8 cellular contexts compared by ENCODE assay signal in the genomic region with DNA sequence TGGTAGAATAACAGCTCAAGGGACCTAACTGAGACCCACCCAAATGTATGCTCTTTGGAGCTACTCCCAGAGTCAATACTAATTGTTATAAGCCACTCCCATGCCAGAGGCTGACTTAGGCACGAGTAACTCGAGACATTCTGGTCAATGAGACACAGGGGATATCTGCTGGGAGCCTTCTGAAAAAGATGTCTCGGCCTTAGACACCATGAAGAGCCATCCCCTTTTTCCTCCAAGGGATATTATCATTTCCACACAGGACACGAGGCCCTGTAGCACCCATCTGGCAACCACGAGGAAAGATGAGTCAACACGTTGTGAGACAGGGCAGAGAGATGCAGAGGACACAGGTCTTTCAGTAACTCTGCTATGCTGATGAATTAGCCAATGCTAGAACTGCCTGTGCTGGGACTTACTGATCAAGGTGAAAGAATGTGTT. TPM values are rescaled to one million over a fixed set of nuclear protein-coding genes. Genes with fewer than 3 reads are reported as not detected.
DNase-seq lines count a peak whose midpoint lies in the region; ATAC-seq and TF ChIP-seq lines count a peak whose summit lies in the region.

No MANE protein-coding gene starts in this region.

- no peak for TF ChIP-seq POLR2A in prostate gland (IDR thresholded peaks at IDR 0.05)

- H3K9me3 ChIP-seq in prostate gland: no peaks in the 10 kb centered on the region

- peak; percentile 89 for DNase-seq in GM03348 (ENCODE audit: low spot score)
- DNase-seq in NCI-H82 treated with DMSO at 0.1 percent for 48 hours (lab: John Stamatoyannopoulos, UW; ENCODE audit: unreplicated experiment): peak; percentile 33
- DNase-seq in prostate gland (ENCODE audit: low spot score): no peak
- no peak for DNase-seq in NCI-H1930 (lab: John Stamatoyannopoulos, UW)

- WGBS in prostate gland: 29% methylated on average over 6 of the region's 6 CpGs

- H3K4me3 ChIP-seq in prostate gland: no peak overlapping the region

- intact Hi-C loops in dendritic cell treated with granulocyte-macrophage colony-stimulating factor and Interleukin-4, amounts not matched to agents 40 ng/mL and 50 ng/mL, for 4 days (cut with micrococcal nuclease): no loop called here
- intact Hi-C loops in prostate gland (cut with DNase I): loop anchor here (2.0 to 10.0 kb wide), 2 partner anchors 28 to 116 kb away; no protein-coding TSS in a partner anchor

- H3K36me3 ChIP-seq in prostate gland: no peaks in the 10 kb centered on the region

- H3K27ac ChIP-seq in prostate gland: peak overlapping the region; percentile 56 to 58

- peaks cover 29% of the 10 kb centered on the region for H3K4me1 ChIP-seq in prostate gland (replicated peaks)

- H3K27me3 Mint-ChIP-seq in dendritic cell treated with granulocyte-macrophage colony-stimulating factor and Interleukin-4, amounts not matched to agents 40 ng/mL and 50 ng/mL, for 4 days: no peaks in the 10 kb centered on the region

- peaks cover 50% of the 10 kb centered on the region for H3K4me1 Mint-ChIP-seq in dendritic cell treated with granulocyte-macrophage colony-stimulating factor and Interleukin-4, amounts not matched to agents 40 ng/mL and 50 ng/mL, for 4 days (ENCODE audit: low read depth)

- H3K27me3 ChIP-seq in prostate gland (replicated peaks; ENCODE audit: insufficient read depth): no peaks in the 10 kb centered on the region

- peak overlapping the region; percentile 54 for H3K27ac Mint-ChIP-seq in dendritic cell treated with granulocyte-macrophage colony-stimulating factor and Interleukin-4, amounts not matched to agents 40 ng/mL and 50 ng/mL, for 4 days

- no peak for TF ChIP-seq CTCF in prostate gland (IDR thresholded peaks at IDR 0.05)

- H3K4me3 Mint-ChIP-seq in dendritic cell treated with granulocyte-macrophage colony-stimulating factor and Interleukin-4, amounts not matched to agents 40 ng/mL and 50 ng/mL, for 4 days: no peak overlapping the region

- no peaks in the 10 kb centered on the region for H3K9me3 Mint-ChIP-seq in dendritic cell treated with granulocyte-macrophage colony-stimulating factor and Interleukin-4, amounts not matched to agents 40 ng/mL and 50 ng/mL, for 4 days

- no peak for ATAC-seq in HG03039 (IDR thresholded peaks at IDR 0.05; ENCODE audit: unreplicated experiment)
- ATAC-seq in GM21447 (IDR thresholded peaks at IDR 0.05; ENCODE audit: unreplicated experiment): no peak
- ATAC-seq in HG02798 (IDR thresholded peaks at IDR 0.05; ENCODE audit: poor library complexity, unreplicated experiment): no peak

- peaks cover 31% of the 10 kb centered on the region for H3K36me3 Mint-ChIP-seq in dendritic cell treated with granulocyte-macrophage colony-stimulating factor and Interleukin-4, amounts not matched to agents 40 ng/mL and 50 ng/mL, for 4 days (ENCODE audit: low read depth)

RNA-seq across cellular contexts. Expression of gene ITPKB, which starts 30.7 kb away (rescaled TPM):
- total RNA-seq in prostate gland: 10 to 100 TPM; 47.5 to 49.2 TPM

Comparison
In these comparisons a context has a peak if more than half of its experiments do, and no peak if none do; other contexts are left out.
1. DNase-seq: peak in GM03348 (single experiment) and NCI-H82 treated with DMSO at 0.1 percent for 48 hours (single experiment); none in prostate gland (single experiment) and NCI-H1930 (0 of 2).